Comparison of ENCODE assay signal across 21 cellular contexts in the genomic region with DNA sequence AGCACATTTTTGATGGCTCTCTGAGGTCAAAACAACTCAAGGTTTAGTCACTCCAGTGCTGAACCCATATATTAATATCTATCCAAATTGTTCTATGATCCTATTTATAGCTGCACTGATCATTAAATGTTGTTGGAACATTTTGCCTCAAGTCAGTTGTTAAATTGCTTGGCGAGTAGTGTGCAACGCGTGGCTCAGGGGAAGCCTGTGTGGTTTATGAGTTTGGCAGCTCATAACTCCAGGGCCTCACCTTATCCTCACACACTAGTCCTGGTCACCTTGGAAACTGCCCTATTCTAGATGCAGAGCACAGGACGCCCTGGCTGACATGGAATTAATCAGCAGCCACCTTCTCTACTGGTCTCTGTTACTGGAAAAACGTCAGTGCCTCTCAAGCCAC. TPM values are rescaled to one million over a fixed set of nuclear protein-coding genes. Genes with fewer than 3 reads are reported as not detected.
DNase-seq lines count a peak whose midpoint lies in the region; ATAC-seq, FAIRE-seq and TF ChIP-seq lines count a peak whose summit lies in the region.
"Had no signal": no experiment of that assay in that cellular context is flagged by ENCODE, and none has a peak within 500 bp of the region (broad histone marks: within the 10 kb centered on the region; RNA-seq: fewer than 3 reads in every experiment).

No MANE protein-coding gene starts in this region.

- H3K9ac ChIP-seq in GM23248 = no peak overlapping the region
- H3K9ac ChIP-seq in GM12878 (ENCODE audit: control insufficient read depth, insufficient read depth, low read length) = no peak overlapping the region
- H3K9ac ChIP-seq: parathyroid adenoma had no signal

- no peak for TF ChIP-seq POLR2A in GM12878 (IDR thresholded peaks at IDR 0.05; ENCODE audit: low read depth, low read length)

- SMC1A ChIA-PET in GM12878 (lab: Charles Lee; ENCODE audit: uncharacterized antibody, unreplicated experiment) = interaction anchor here (1.6 kb wide), 1 partner anchor 21 kb away, joined by 4 read pairs; no protein-coding TSS in a partner anchor

- H2AFZ ChIP-seq in GM23248 (no peak overlapping the region), GM12878 (ENCODE audit: control insufficient read depth, low read depth, low read length) (no peak overlapping the region)
- H2AFZ ChIP-seq: parathyroid adenoma had no signal

- no peaks in the 10 kb centered on the region for H3K27me3 ChIP-seq in GM23248 (replicated peaks; ENCODE audit: insufficient read depth)
- H3K27me3 ChIP-seq in GM12878 (replicated peaks in 1 of 2; ENCODE audit: control insufficient read depth in 2 of 2, insufficient read depth in 2 of 2, low read length in 1 of 2) = no peaks in the 10 kb centered on the region
- H3K27me3 ChIP-seq: BE2C, SJSA1 had no signal

- TF ChIP-seq RAD21 in GM12878 (IDR thresholded peaks at IDR 0.05; ENCODE audit: insufficient read depth, low read depth, low read length) = no peak

- no peak overlapping the region for H3K4me2 ChIP-seq in GM23248 (ENCODE audit: unreplicated experiment)
- H3K4me2 ChIP-seq in GM12878 (ENCODE audit: control insufficient read depth, insufficient read depth) = no peak overlapping the region

- H3K27ac ChIP-seq in GM23248 (no peak overlapping the region), GM12878 (ENCODE audit: control insufficient read depth, insufficient read depth) (no peak overlapping the region)
- H3K27ac ChIP-seq: parathyroid adenoma, SJSA1 had no signal

- no peak for FAIRE-seq in GM12878 (lab: Jason Lieb, UNC)
- FAIRE-seq: G401.6, H1, islet of Langerhans had no signal

- 15 to 21% methylated on average over 5 of the region's 5 CpGs for WGBS in GM23248 (ENCODE audit: low coverage in 1 of 2, low lambda C conversion rate in 2 of 2, missing lambda C conversion rate in 2 of 2), 2 experiments
- 56% methylated on average over 5 of the region's 5 CpGs for WGBS in GM12878 (ENCODE audit: insufficient coverage, insufficient replicate concordance, low lambda C conversion rate, missing lambda C conversion rate)

- H3K36me3 ChIP-seq in GM23248 (ENCODE audit: low read depth) = no peaks in the 10 kb centered on the region
- H3K36me3 ChIP-seq in GM12878 (ENCODE audit: control insufficient read depth in 2 of 2, insufficient read depth in 2 of 2, low read length in 1 of 2) = no peaks in the 10 kb centered on the region
- H3K36me3 ChIP-seq: BE2C, SJSA1 had no signal

- H3K9me3 ChIP-seq in GM23248 (ENCODE audit: low read depth) = no peaks in the 10 kb centered on the region
- peaks cover 2% of the 10 kb centered on the region; the same call in 1 of the 3 replicates for H3K9me3 ChIP-seq in GM12878 (replicated peaks; ENCODE audit: control insufficient read depth, insufficient read depth, low read length)
- H3K9me3 ChIP-seq: BE2C, SJSA1 had no signal

- BruUV-seq in GM12878 (replicated peaks; lab: Mats Ljungman, UMichigan) = no TSS peak

- CTCF ChIA-PET in GM12878 (lab: Yijun Ruan, JAX) = interaction anchor here (0.9 kb wide), 2 partner anchors 9 to 103 kb away, joined by 3 read pairs; no protein-coding TSS in a partner anchor

- DNase-seq in GM23248 (peak; percentile 5), NCI-H1417 (lab: John Stamatoyannopoulos, UW) (peak; percentile 12 to 77 (median 44)), GM12878 (ENCODE audit: low read depth, low spot score) (no peak), myocyte (ENCODE audit: low read depth) (peak; percentile 13), NCI-H2107 (lab: John Stamatoyannopoulos, UW) (no peak), NAMALWA (ENCODE audit: low spot score) (no peak), retina (no peak)
- DNase-seq: activated CD4-positive, alpha-beta T cell treated with anti-CD3 and anti-CD28 coated beads, Interleukin-2, amount 50 U/mL, for 48 hours; activated naive CD4-positive, alpha-beta T cell treated with anti-CD3 and anti-CD28 coated beads for 36 hours; BE2C; Karpas-422; naive thymus-derived CD8-positive, alpha-beta T cell; NCI-H187; stimulated activated CD4-positive, alpha-beta T cell treated with anti-CD3 and anti-CD28 coated beads, Interleukin-2, amount 100 ng/mL, for 24 hours; T-helper 17 cell had no signal

- H3K4me1 ChIP-seq in GM23248 (ENCODE audit: insufficient read depth) (peaks cover 7% of the 10 kb centered on the region), GM12878 (ENCODE audit: control insufficient read depth, insufficient read depth, low read length) (peaks cover 6% of the 10 kb centered on the region)
- H3K4me1 ChIP-seq: BE2C, parathyroid adenoma, SJSA1 had no signal

- intact Hi-C loops in GM12878 (cut with micrococcal nuclease; ENCODE audit: unreplicated experiment) = no loop called here

- no peaks in the 10 kb centered on the region for H3K9me2 ChIP-seq in GM23248 (ENCODE audit: insufficient read depth)

- no peak for TF ChIP-seq EP300 in GM12878 (IDR thresholded peaks at IDR 0.05; ENCODE audit: borderline replicate concordance in 1 of 2, control insufficient read depth in 1 of 2, low read depth in 2 of 2, low read length in 2 of 2)

- RAD21 ChIA-PET in GM12878 (lab: Charles Lee; ENCODE audit: unreplicated experiment) = no interaction called here

- in situ Hi-C loops in GM23248 (cut with MboI) = no loop called here
- in situ Hi-C loops in GM12878 (cut with MboI) = no loop called here

- H3K79me2 ChIP-seq in GM23248 (ENCODE audit: insufficient read depth) = no peaks in the 10 kb centered on the region
- no peaks in the 10 kb centered on the region for H3K79me2 ChIP-seq in GM12878 (ENCODE audit: control insufficient read depth, insufficient read depth, low read length)
- H3K79me2 ChIP-seq: parathyroid adenoma had no signal

- no peaks in the 10 kb centered on the region for H4K20me1 ChIP-seq in GM23248 (ENCODE audit: insufficient read depth)
- H4K20me1 ChIP-seq in GM12878 (ENCODE audit: control insufficient read depth, insufficient read depth) = no peaks in the 10 kb centered on the region

- POLR2A ChIA-PET in GM12878 (lab: Charles Lee) = no interaction called here

- H3K4me3 ChIP-seq in GM23248 (no peak overlapping the region), GM12878 (no peak overlapping the region)
- H3K4me3 ChIP-seq: SJSA1 had no signal

- H3F3A ChIP-seq in GM23248 (ENCODE audit: insufficient read depth) = 0 out of 2 replicates have a peak, but pooled peaks cover 3% of the 10 kb centered on the region

- ATAC-seq in GM12878 (peak; percentile 22; the same call in 1 of the 3 replicates), HG03571 (IDR thresholded peaks at IDR 0.05; ENCODE audit: unreplicated experiment) (no peak)
- ATAC-seq: naive thymus-derived CD8-positive, alpha-beta T cell; T-helper 17 cell had no signal

- no peak for TF ChIP-seq CTCF in GM12878 (IDR thresholded peaks at IDR 0.05 in 2 of 3, conservative IDR thresholded peaks at IDR 0.05 in 1 of 3; ENCODE audit: control insufficient read depth in 2 of 3, extremely low read depth in 1 of 3, insufficient read depth in 1 of 3, low read depth in 3 of 3, low read length in 3 of 3)

TF ChIP-seq in GM12878, 131 proteins besides CTCF, POLR2A, EP300 and RAD21 (continues in another document):
- no peak for TF ChIP-seq NR2C2 (IDR thresholded peaks at IDR 0.05; ENCODE audit: borderline replicate concordance, control insufficient read depth, insufficient read length, low read depth)
- TF ChIP-seq WRNIP1 (IDR thresholded peaks at IDR 0.05; ENCODE audit: borderline replicate concordance, low read depth, low read length) = no peak
- TF ChIP-seq, protein P1, sequence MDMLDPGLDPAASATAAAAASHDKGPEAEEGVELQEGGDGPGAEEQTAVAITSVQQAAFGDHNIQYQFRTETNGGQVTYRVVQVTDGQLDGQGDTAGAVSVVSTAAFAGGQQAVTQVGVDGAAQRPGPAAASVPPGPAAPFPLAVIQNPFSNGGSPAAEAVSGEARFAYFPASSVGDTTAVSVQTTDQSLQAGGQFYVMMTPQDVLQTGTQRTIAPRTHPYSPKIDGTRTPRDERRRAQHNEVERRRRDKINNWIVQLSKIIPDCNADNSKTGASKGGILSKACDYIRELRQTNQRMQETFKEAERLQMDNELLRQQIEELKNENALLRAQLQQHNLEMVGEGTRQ (IDR thresholded peaks at IDR 0.05; ENCODE audit: borderline replicate concordance, low read depth, low read length) = no peak
- no peak for TF ChIP-seq ZSCAN29 (IDR thresholded peaks at IDR 0.05)
- TF ChIP-seq POU2F2 (IDR thresholded peaks at IDR 0.05; ENCODE audit: borderline replicate concordance, low read depth, low read length) = no peak
- TF ChIP-seq, protein P2, sequence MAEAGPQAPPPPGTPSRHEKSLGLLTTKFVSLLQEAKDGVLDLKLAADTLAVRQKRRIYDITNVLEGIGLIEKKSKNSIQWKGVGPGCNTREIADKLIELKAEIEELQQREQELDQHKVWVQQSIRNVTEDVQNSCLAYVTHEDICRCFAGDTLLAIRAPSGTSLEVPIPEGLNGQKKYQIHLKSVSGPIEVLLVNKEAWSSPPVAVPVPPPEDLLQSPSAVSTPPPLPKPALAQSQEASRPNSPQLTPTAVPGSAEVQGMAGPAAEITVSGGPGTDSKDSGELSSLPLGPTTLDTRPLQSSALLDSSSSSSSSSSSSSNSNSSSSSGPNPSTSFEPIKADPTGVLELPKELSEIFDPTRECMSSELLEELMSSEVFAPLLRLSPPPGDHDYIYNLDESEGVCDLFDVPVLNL (IDR thresholded peaks at IDR 0.05; ENCODE audit: low read depth, low read length) = no peak
- no peak for TF ChIP-seq MYB (IDR thresholded peaks at IDR 0.05; ENCODE audit: borderline replicate concordance, low read depth, low read length)
- no peak for TF ChIP-seq IKZF2 (IDR thresholded peaks at IDR 0.05)
- no peak for TF ChIP-seq BMI1 (IDR thresholded peaks at IDR 0.05; ENCODE audit: borderline replicate concordance)

RNA-seq across cellular contexts. Expression of a gene that starts 46.2 kb away (rescaled TPM):
- total RNA-seq in GM23248 (2014; rRNA removed; shearing (Covaris generic)) = 155 TPM in 2 replicates
- polyA plus RNA-seq in GM23248 (2016; fragmentation: Nextera tagmentation; extraction: Ambion mirVana) (37.0 and 41.8 TPM in 2 replicates), GM12878 (2011; rRNA removed) (133 and 170 TPM in 2 replicates), GM12878 (2014; fragmentation: Illumina TruSeq; extraction: Trizol) (214 and 246 TPM in 2 replicates), GM12878 (2014; fragmentation: Nextera tagmentation; extraction: Ambion mirVana) (100 to 1,000 TPM; 133 to 466 TPM), GM12878 (2014; rRNA removed) (137 and 138 TPM in 2 replicates), GM12878 (2016; fragmentation: Nextera tagmentation; extraction: Ambion mirVana) (10 to 100 TPM; 42.3 to 48.4 TPM)
- 33.0 and 34.3 TPM in 2 replicates for total RNA-seq in GM12878 (2013; cell fraction: nucleolus; rRNA removed)
- total RNA-seq in GM12878 (2014; rRNA removed) (131 and 146 TPM in 2 replicates), GM12878 (2014; rRNA removed; fragmentation: Illumina TruSeq; extraction: Trizol) (206 and 210 TPM in 2 replicates), GM12878 (2021) (214 and 219 TPM in 2 replicates), myocyte (396 and 434 TPM in 2 replicates)
- polyA plus RNA-seq in GM12878 (2011; ENCODE audit: low read depth) = 136 TPM
- polyA plus RNA-seq in GM12878 (2011; cell fraction: cytosol; rRNA removed) = 48.0 and 52.5 TPM in 2 replicates
- polyA plus RNA-seq in GM12878 (2011; cell fraction: nucleus; rRNA removed) = 32.5 and 43.0 TPM in 2 replicates
- polyA plus RNA-seq in GM12878 (2012) = 166 and 179 TPM in 2 replicates
- polyA minus RNA-seq in GM12878 (2011; rRNA and poly(A)+ RNA removed) = 62.1 and 87.1 TPM in 2 replicates
- 54.3 and 57.8 TPM in 2 replicates for polyA minus RNA-seq in GM12878 (2011; cell fraction: cytosol; rRNA and poly(A)+ RNA removed)
- 18.5 and 35.0 TPM in 2 replicates for polyA minus RNA-seq in GM12878 (2011; cell fraction: nucleus; rRNA and poly(A)+ RNA removed)
- polyA plus RNA-seq in myocyte (2012) = 192 TPM

Comparison
In these comparisons a context has a peak if more than half of its experiments do, and no peak if none do; other contexts are left out.
1. DNase-seq: peak in GM23248 (single experiment), NCI-H1417 (3 of 3) and myocyte (single experiment); none in GM12878 (single experiment), NCI-H2107 (single experiment), NAMALWA (single experiment) and retina (single experiment).